In the genomic region with DNA sequence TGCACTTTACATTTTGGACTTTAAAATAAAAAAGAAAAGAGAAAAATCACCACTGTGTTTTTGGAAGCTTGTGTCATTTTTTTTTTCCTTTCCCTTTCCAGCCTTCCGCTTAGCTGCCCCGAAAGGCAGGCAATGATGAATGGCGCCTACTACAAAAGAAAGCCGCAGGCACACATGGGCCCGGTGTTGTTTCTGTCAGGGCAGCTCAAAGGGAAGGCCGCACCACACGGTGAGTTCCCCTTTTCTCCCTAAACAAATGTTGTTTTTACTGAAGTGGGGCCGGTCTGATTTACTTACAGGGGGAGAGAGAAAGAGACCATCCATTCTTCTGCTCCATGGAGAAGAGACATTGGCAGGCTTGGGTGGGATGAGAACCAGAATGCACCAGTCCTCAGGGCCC, we compare ENCODE assay signal across 18 cellular contexts.
"Had no signal": no experiment of that assay in that cellular context is flagged by ENCODE, and none has a peak within 500 bp of the region (broad histone marks: within the 10 kb centered on the region; RNA-seq: fewer than 3 reads in every experiment).

No MANE protein-coding gene starts in this region.

- H3K4me1 Mint-ChIP-seq: activated CD4-positive, alpha-beta memory T cell treated with anti-CD3 and anti-CD28 coated beads, Interleukin-2, amount 10 ng/mL, durations not matched to agents 7 days and 5 days; activated CD4-positive, alpha-beta T cell treated with anti-CD3 and anti-CD28 coated beads, Interleukin-2, amount 10 ng/mL, durations not matched to agents 24 days and 14 days; activated naive CD4-positive, alpha-beta T cell treated with anti-CD3 and anti-CD28 coated beads, Interleukin-2, amount 10 ng/mL, durations not matched to agents 7 days and 5 days had no signal

- H3K9me3 ChIP-seq: mucosa of descending colon, neutrophil, ovary, upper lobe of right lung had no signal

- H3K27me3 ChIP-seq: cardiac muscle cell, hepatocyte, ovary, upper lobe of right lung had no signal

- H3K36me3 ChIP-seq: cardiac muscle cell, neutrophil, ovary, upper lobe of right lung had no signal

- H3K27ac ChIP-seq: cardiac muscle cell, hepatocyte, neutrophil, ovary, upper lobe of right lung had no signal

- H3K36me3 Mint-ChIP-seq: activated naive CD4-positive, alpha-beta T cell treated with anti-CD3 and anti-CD28 coated beads, Interleukin-2, amount 10 ng/mL, durations not matched to agents 7 days and 5 days had no signal

- H3K4me3 ChIP-seq: cardiac muscle cell, hepatocyte, mucosa of descending colon, ovary, upper lobe of right lung had no signal

- H3K9me3 Mint-ChIP-seq: activated CD4-positive, alpha-beta memory T cell treated with anti-CD3 and anti-CD28 coated beads, Interleukin-2, amount 10 ng/mL, durations not matched to agents 7 days and 5 days; activated CD4-positive, alpha-beta T cell treated with anti-CD3 and anti-CD28 coated beads, Interleukin-2, amount 10 ng/mL, durations not matched to agents 24 days and 14 days; activated naive CD4-positive, alpha-beta T cell treated with anti-CD3 and anti-CD28 coated beads, Interleukin-2, amount 10 ng/mL, durations not matched to agents 7 days and 5 days; dendritic cell treated with granulocyte-macrophage colony-stimulating factor and Interleukin-4, amounts not matched to agents 40 ng/mL and 50 ng/mL, for 4 days had no signal

- DNase-seq: activated CD4-positive, alpha-beta memory T cell treated with anti-CD3 and anti-CD28 coated beads, Interleukin-2, amount 10 ng/mL, durations not matched to agents 7 days and 5 days; activated CD4-positive, alpha-beta T cell treated with anti-CD3 and anti-CD28 coated beads, Interleukin-2, amount 10 ng/mL, durations not matched to agents 24 days and 14 days; activated effector memory CD4-positive, alpha-beta T cell treated with anti-CD3 and anti-CD28 coated beads, Interleukin-2, amount 50 U/mL, for 16 hours; activated naive CD4-positive, alpha-beta T cell treated with anti-CD3 and anti-CD28 coated beads, Interleukin-2, amount 10 ng/mL, durations not matched to agents 7 days and 5 days; effector CD8-positive, alpha-beta T cell; foreskin melanocyte; left cardiac atrium; mesenchymal stem cell; mucosa of descending colon; ovary; right cardiac atrium; stimulated activated CD4-positive, alpha-beta T cell treated with anti-CD3 and anti-CD28 coated beads, Interleukin-4, amount 100 ng/mL, for 4 hours; stimulated activated naive CD8-positive, alpha-beta T cell treated with anti-CD3 and anti-CD28 coated beads, Interleukin-15, Interleukin-2, amounts not matched to agents 100 U/mL and 50 U/mL, for 24 hours; upper lobe of right lung had no signal

- H3K4me1 ChIP-seq: upper lobe of right lung had no signal

- H3K4me3 Mint-ChIP-seq: activated CD4-positive, alpha-beta memory T cell treated with anti-CD3 and anti-CD28 coated beads, Interleukin-2, amount 10 ng/mL, durations not matched to agents 7 days and 5 days; activated CD4-positive, alpha-beta T cell treated with anti-CD3 and anti-CD28 coated beads, Interleukin-2, amount 10 ng/mL, durations not matched to agents 24 days and 14 days; activated naive CD4-positive, alpha-beta T cell treated with anti-CD3 and anti-CD28 coated beads, Interleukin-2, amount 10 ng/mL, durations not matched to agents 7 days and 5 days; dendritic cell treated with granulocyte-macrophage colony-stimulating factor and Interleukin-4, amounts not matched to agents 40 ng/mL and 50 ng/mL, for 4 days had no signal

- H3K27ac Mint-ChIP-seq: activated CD4-positive, alpha-beta memory T cell treated with anti-CD3 and anti-CD28 coated beads, Interleukin-2, amount 10 ng/mL, durations not matched to agents 7 days and 5 days; activated CD4-positive, alpha-beta T cell treated with anti-CD3 and anti-CD28 coated beads, Interleukin-2, amount 10 ng/mL, durations not matched to agents 24 days and 14 days; activated naive CD4-positive, alpha-beta T cell treated with anti-CD3 and anti-CD28 coated beads, Interleukin-2, amount 10 ng/mL, durations not matched to agents 7 days and 5 days; dendritic cell treated with granulocyte-macrophage colony-stimulating factor and Interleukin-4, amounts not matched to agents 40 ng/mL and 50 ng/mL, for 4 days had no signal
